Comparison of ENCODE assay signal across 10 cellular contexts in the genomic region with DNA sequence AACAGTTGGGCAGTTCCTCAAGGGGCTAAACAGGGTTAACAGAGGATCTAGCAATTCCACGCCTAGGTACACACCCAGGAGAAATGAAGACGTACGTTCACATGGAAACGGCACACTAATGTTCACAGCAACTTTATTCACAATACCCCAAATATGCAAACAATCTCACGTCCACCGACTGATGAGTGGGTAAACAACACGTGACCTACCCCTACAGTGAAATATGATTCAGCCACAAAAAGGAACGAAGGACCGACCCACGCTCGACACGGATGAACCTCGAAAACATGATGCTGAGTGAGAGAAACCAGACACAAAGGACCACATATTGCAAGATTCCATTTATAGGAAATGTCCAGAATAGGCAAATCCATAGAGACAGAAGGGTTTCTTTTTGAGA.
A peak's percentile ranks its signal among the peaks of the same experiment; 100 is the strongest.
DNase-seq lines count a peak whose midpoint lies in the region; ATAC-seq and TF ChIP-seq lines count a peak whose summit lies in the region.
"Had no signal": no experiment of that assay in that cellular context is flagged by ENCODE, and none has a peak within 500 bp of the region (broad histone marks: within the 10 kb centered on the region; RNA-seq: fewer than 3 reads in every experiment).

No MANE protein-coding gene starts in this region.

- no peaks in the 10 kb centered on the region for H3K9me2 ChIP-seq in GM23248 (ENCODE audit: insufficient read depth)

- H3K79me2 ChIP-seq in GM23248 (ENCODE audit: insufficient read depth) = peaks cover 16% of the 10 kb centered on the region

- no peak overlapping the region for H4K91ac ChIP-seq in mesenchymal stem cell (ENCODE audit: low read length)

- H3K4ac ChIP-seq in mesenchymal stem cell (ENCODE audit: low read depth in 1 of 2, low read length in 2 of 2) = no peak overlapping the region

- DNase-seq in A673 (ENCODE audit: low spot score) = no peak
- DNase-seq in GM23248 = peak; percentile 79
- peak; percentile 73 for DNase-seq in brain microvascular endothelial cell
- peak; percentile 85 for DNase-seq in mesenchymal stem cell
- DNase-seq in activated T-cell treated with anti-CD3 and anti-CD28 coated beads, Interleukin-2, amount 50 U/mL, for 72 hours = no peak
- DNase-seq in stimulated activated CD4-positive, alpha-beta T cell treated with anti-CD3 and anti-CD28 coated beads, Interleukin-4, amount 100 ng/mL, for 24 hours = no peak
- DNase-seq: Caco-2, KG1 had no signal

- H2AFZ ChIP-seq in GM23248 = no peak overlapping the region
- H2AFZ ChIP-seq in mesenchymal stem cell (ENCODE audit: low read depth, low read length) = no peak overlapping the region

- peak overlapping the region; percentile 4 to 44 for H3K18ac ChIP-seq in mesenchymal stem cell (ENCODE audit: low read depth in 1 of 2, low read length in 2 of 2)

- peaks cover 36% of the 10 kb centered on the region for H3K79me1 ChIP-seq in mesenchymal stem cell (replicated peaks; ENCODE audit: low read length, poor library complexity, severe bottlenecking)

- POLR2A ChIA-PET in A673 (lab: Charles Lee; ENCODE audit: low non-redundant PET) = no interaction called here

- no peaks in the 10 kb centered on the region for H3K27me3 ChIP-seq in A673 (replicated peaks; ENCODE audit: insufficient read depth, low read depth, low read length, poor library complexity)
- no peaks in the 10 kb centered on the region for H3K27me3 ChIP-seq in GM23248 (replicated peaks; ENCODE audit: insufficient read depth)
- no peaks in the 10 kb centered on the region for H3K27me3 ChIP-seq in brain microvascular endothelial cell (replicated peaks)
- no peaks in the 10 kb centered on the region for H3K27me3 ChIP-seq in mesenchymal stem cell (ENCODE audit: control insufficient read depth in 1 of 2, insufficient read depth in 1 of 2, low read length in 2 of 2)

- peak overlapping the region; percentile 16 for H4K8ac ChIP-seq in mesenchymal stem cell (ENCODE audit: low read length)

- in situ Hi-C loops in GM23248 (cut with MboI) = no loop called here
- in situ Hi-C loops in brain microvascular endothelial cell (cut with HindIII; ENCODE audit: low pct_ligation_motif_present, low sequenced_read_pairs) = no loop called here

- no peaks in the 10 kb centered on the region for H3K9me3 Mint-ChIP-seq in activated T-cell treated with anti-CD3 and anti-CD28 coated beads, Interleukin-2, amount 50 U/mL, for 72 hours

- H3K4me2 ChIP-seq in GM23248 (ENCODE audit: unreplicated experiment) = no peak overlapping the region
- no peak overlapping the region for H3K4me2 ChIP-seq in mesenchymal stem cell (ENCODE audit: low read length, poor library complexity, severe bottlenecking)

- no peaks in the 10 kb centered on the region for H3K27me3 Mint-ChIP-seq in activated T-cell treated with anti-CD3 and anti-CD28 coated beads, Interleukin-2, amount 50 U/mL, for 72 hours (ENCODE audit: low read depth)

- H3K9me3 ChIP-seq in A673 (ENCODE audit: low read depth, low read length, poor library complexity, severe bottlenecking) (no peaks in the 10 kb centered on the region), GM23248 (ENCODE audit: low read depth) (no peaks in the 10 kb centered on the region), mesenchymal stem cell (ENCODE audit: control insufficient read depth, low read length) (no peaks in the 10 kb centered on the region)
- H3K9me3 ChIP-seq: Caco-2 had no signal

- H4K20me1 ChIP-seq in GM23248 (ENCODE audit: insufficient read depth) = no peaks in the 10 kb centered on the region

- H3K14ac ChIP-seq in mesenchymal stem cell (ENCODE audit: low read length in 2 of 2) = no peak overlapping the region

- no peak overlapping the region for H2BK12ac ChIP-seq in mesenchymal stem cell (ENCODE audit: low read length in 2 of 2)

- H3K4me1 ChIP-seq in A673 (ENCODE audit: insufficient read depth, low read length, poor library complexity, severe bottlenecking) (peaks cover 62% of the 10 kb centered on the region), GM23248 (ENCODE audit: insufficient read depth) (peaks cover 38% of the 10 kb centered on the region), mesenchymal stem cell (ENCODE audit: control insufficient read depth, insufficient read depth, low read depth, low read length) (peaks cover 60% of the 10 kb centered on the region)
- H3K4me1 ChIP-seq: Caco-2 had no signal

- H3F3A ChIP-seq in GM23248 (ENCODE audit: insufficient read depth) = peaks cover 24% of the 10 kb centered on the region

- no peak overlapping the region for H3K27ac Mint-ChIP-seq in activated T-cell treated with anti-CD3 and anti-CD28 coated beads, Interleukin-2, amount 50 U/mL, for 72 hours

- CTCF ChIA-PET in A673 (lab: Charles Lee) = no interaction called here

- BruUV-seq in A673 (replicated peaks; lab: Mats Ljungman, UMichigan) = no TSS peak

- ATAC-seq in activated T-cell treated with anti-CD3 and anti-CD28 coated beads, Interleukin-2, amount 50 U/mL, for 72 hours (replicated peaks in 1 of 2) = no peak
- no peak for ATAC-seq in GM18909 (IDR thresholded peaks at IDR 0.05; ENCODE audit: poor library complexity, unreplicated experiment)
- no peak for ATAC-seq in GM19467 (IDR thresholded peaks at IDR 0.05; ENCODE audit: unreplicated experiment)

- no peak overlapping the region for H3K4me3 Mint-ChIP-seq in activated T-cell treated with anti-CD3 and anti-CD28 coated beads, Interleukin-2, amount 50 U/mL, for 72 hours

- no peak overlapping the region for H2BK15ac ChIP-seq in mesenchymal stem cell (ENCODE audit: low read depth, poor library complexity, severe bottlenecking)

- H3K27ac ChIP-seq in A673 (ENCODE audit: low read depth, low read length, poor library complexity, severe bottlenecking) (peak overlapping the region; percentile 83), GM23248 (peak overlapping the region; percentile 79), brain microvascular endothelial cell (no peak overlapping the region), mesenchymal stem cell (ENCODE audit: low read length, poor library complexity, severe bottlenecking) (no peak overlapping the region)

- intact Hi-C loops in A673 (cut with micrococcal nuclease; ENCODE audit: unreplicated experiment) = no loop called here

- TF ChIP-seq CTCF in A673 (conservative IDR thresholded peaks at IDR 0.05; ENCODE audit: low read depth, low read length) (no peak), brain microvascular endothelial cell (IDR thresholded peaks at IDR 0.05; ENCODE audit: low read depth, low read length, missing control alignments) (no peak)

- H2AK5ac ChIP-seq in mesenchymal stem cell (ENCODE audit: low read length, severe bottlenecking) = no peak overlapping the region

- 38 to 41% methylated on average over 13 of the region's 13 CpGs for WGBS in GM23248 (ENCODE audit: low coverage in 1 of 2, low lambda C conversion rate in 2 of 2, missing lambda C conversion rate in 2 of 2), 2 experiments
- 26% methylated on average over 12 of the region's 13 CpGs for WGBS in mesenchymal stem cell

- H3K4me3 ChIP-seq in A673 (ENCODE audit: low read depth, low read length, poor library complexity, severe bottlenecking) = no peak overlapping the region
- H3K4me3 ChIP-seq in GM23248 = no peak overlapping the region
- H3K4me3 ChIP-seq in brain microvascular endothelial cell (ENCODE audit: low read depth, low read length) = no peak overlapping the region
- no peak overlapping the region for H3K4me3 ChIP-seq in mesenchymal stem cell (ENCODE audit: insufficient read depth in 1 of 2, low read depth in 1 of 2, low read length in 2 of 2)

- H3K9ac ChIP-seq in GM23248 (peak overlapping the region; percentile 64), mesenchymal stem cell (ENCODE audit: low read length) (peak overlapping the region; percentile 4)

- H3K23ac ChIP-seq in mesenchymal stem cell (ENCODE audit: low read length in 2 of 2) = no peak overlapping the region

- peaks cover 47% of the 10 kb centered on the region for H3K4me1 Mint-ChIP-seq in activated T-cell treated with anti-CD3 and anti-CD28 coated beads, Interleukin-2, amount 50 U/mL, for 72 hours (ENCODE audit: low read depth)

- peaks cover under 1 to 1% of the 10 kb centered on the region in 2 donors for H3K36me3 Mint-ChIP-seq in activated T-cell treated with anti-CD3 and anti-CD28 coated beads, Interleukin-2, amount 50 U/mL, for 72 hours (ENCODE audit: insufficient read depth in 2 of 2)

- H3K36me3 ChIP-seq in A673 (ENCODE audit: insufficient read depth, low read length, poor library complexity, severe bottlenecking) (peaks cover 28% of the 10 kb centered on the region), GM23248 (ENCODE audit: low read depth) (no peaks in the 10 kb centered on the region), brain microvascular endothelial cell (replicated peaks) (peaks cover 23% of the 10 kb centered on the region), mesenchymal stem cell (ENCODE audit: control insufficient read depth in 1 of 2, insufficient read depth in 2 of 2, low read depth in 1 of 2, low read length in 2 of 2) (peaks cover 44 to 89% of the 10 kb centered on the region in 2 experiments)

- no peak overlapping the region for H2BK5ac ChIP-seq in mesenchymal stem cell (ENCODE audit: low read depth, low read length, poor library complexity, severe bottlenecking)

- no peak overlapping the region for H2BK120ac ChIP-seq in mesenchymal stem cell (ENCODE audit: low read depth, low read length)

Comparison
In these comparisons a context has a peak if more than half of its experiments do, and no peak if none do; other contexts are left out.
1. DNase-seq: peak in GM23248 (single experiment), brain microvascular endothelial cell (single experiment) and mesenchymal stem cell (single experiment); none in A673 (single experiment), activated T-cell treated with anti-CD3 and anti-CD28 coated beads, Interleukin-2, amount 50 U/mL, for 72 hours (0 of 2) and stimulated activated CD4-positive, alpha-beta T cell treated with anti-CD3 and anti-CD28 coated beads, Interleukin-4, amount 100 ng/mL, for 24 hours (single experiment).
2. H3K27ac ChIP-seq: peak in A673 (single experiment) and GM23248 (single experiment); none in brain microvascular endothelial cell (single experiment) and mesenchymal stem cell (single experiment).